8 cellular contexts compared by ENCODE assay signal in genomic region chr20:31606928-31607639, GRCh38. TPM values are rescaled to one million over a fixed set of nuclear protein-coding genes. Genes with fewer than 3 reads are reported as not detected.
DNase-seq lines count a peak whose midpoint lies in the region; ATAC-seq and TF ChIP-seq lines count a peak whose summit lies in the region.

No MANE protein-coding gene starts in this region.

- no peak for ATAC-seq in naive thymus-derived CD8-positive, alpha-beta T cell

- no peaks in the 10 kb centered on the region for H3K27me3 ChIP-seq in endodermal cell (ENCODE audit: control insufficient read depth, insufficient read depth, low read length, poor library complexity, severe bottlenecking)

- peaks cover 19% of the 10 kb centered on the region for H3K4me1 ChIP-seq in endodermal cell (ENCODE audit: control insufficient read depth, insufficient read depth, low read length)

- H3K27ac Mint-ChIP-seq in activated naive CD8-positive, alpha-beta T cell: no peak overlapping the region
- no peak overlapping the region for H3K27ac Mint-ChIP-seq in activated naive CD8-positive, alpha-beta T cell treated with anti-CD3 and anti-CD28 coated beads for 36 hours
- H3K27ac Mint-ChIP-seq in endodermal cell: peak overlapping the region; percentile 99
- H3K27ac Mint-ChIP-seq in naive thymus-derived CD8-positive, alpha-beta T cell: no peak overlapping the region

- DNase-seq in activated naive CD8-positive, alpha-beta T cell treated with anti-CD3 and anti-CD28 coated beads for 36 hours: no peak
- DNase-seq in OCI-M2 (lab: John Stamatoyannopoulos, UW; ENCODE audit: unreplicated experiment) (peak; percentile 16), endodermal cell (peak; percentile 90), NOMO-1 (lab: John Stamatoyannopoulos, UW; ENCODE audit: unreplicated experiment in 2 of 2) (no peak)
- no peak for DNase-seq in naive thymus-derived CD8-positive, alpha-beta T cell
- no peak for DNase-seq in activated naive CD4-positive, alpha-beta T cell treated with Interleukin-2 at 50 U/mL for 16 hours
- no peak for DNase-seq in activated T-cell treated with anti-CD3 and anti-CD28 coated beads, Interleukin-2, amount 50 U/mL, for 1 hour

- H3K4me1 Mint-ChIP-seq in activated naive CD8-positive, alpha-beta T cell (ENCODE audit: low read depth): peaks cover 26% of the 10 kb centered on the region
- peaks cover 27% of the 10 kb centered on the region for H3K4me1 Mint-ChIP-seq in activated naive CD8-positive, alpha-beta T cell treated with anti-CD3 and anti-CD28 coated beads for 36 hours
- peaks cover 53% of the 10 kb centered on the region for H3K4me1 Mint-ChIP-seq in endodermal cell
- H3K4me1 Mint-ChIP-seq in naive thymus-derived CD8-positive, alpha-beta T cell: peaks cover 15 to 34% (median 23%) of the 10 kb centered on the region in 4 donors

- POLR2A ChIA-PET in naive thymus-derived CD8-positive, alpha-beta T cell (lab: Charles Lee): interaction anchor here (0.6 to 1.0 kb wide), 2 partner anchors 27 to 34 kb away, joined by 4 to 5 read pairs; no protein-coding TSS in a partner anchor

- no peaks in the 10 kb centered on the region for H3K9me3 Mint-ChIP-seq in activated naive CD8-positive, alpha-beta T cell (ENCODE audit: low read depth)
- no peaks in the 10 kb centered on the region for H3K9me3 Mint-ChIP-seq in activated naive CD8-positive, alpha-beta T cell treated with anti-CD3 and anti-CD28 coated beads for 36 hours
- H3K9me3 Mint-ChIP-seq in endodermal cell: no peaks in the 10 kb centered on the region
- H3K9me3 Mint-ChIP-seq in naive thymus-derived CD8-positive, alpha-beta T cell: peaks cover 0 to 2% (median 0%) of the 10 kb centered on the region in 9 donors

- peaks cover 20% of the 10 kb centered on the region for H3K27me3 Mint-ChIP-seq in activated naive CD8-positive, alpha-beta T cell
- peaks cover 92% of the 10 kb centered on the region for H3K27me3 Mint-ChIP-seq in activated naive CD8-positive, alpha-beta T cell treated with anti-CD3 and anti-CD28 coated beads for 36 hours
- no peaks in the 10 kb centered on the region for H3K27me3 Mint-ChIP-seq in endodermal cell (ENCODE audit: insufficient read depth)
- H3K27me3 Mint-ChIP-seq in naive thymus-derived CD8-positive, alpha-beta T cell: peaks cover 9 to 55% (median 24%) of the 10 kb centered on the region in 5 donors

- no peak for TF ChIP-seq CTCF in endodermal cell (conservative IDR thresholded peaks at IDR 0.05)

- no peaks in the 10 kb centered on the region for H3K36me3 Mint-ChIP-seq in activated naive CD8-positive, alpha-beta T cell
- H3K36me3 Mint-ChIP-seq in activated naive CD8-positive, alpha-beta T cell treated with anti-CD3 and anti-CD28 coated beads for 36 hours: no peaks in the 10 kb centered on the region
- peaks cover 20% of the 10 kb centered on the region for H3K36me3 Mint-ChIP-seq in endodermal cell (ENCODE audit: low read depth)
- no peaks in the 10 kb centered on the region for H3K36me3 Mint-ChIP-seq in naive thymus-derived CD8-positive, alpha-beta T cell

- peak overlapping the region; percentile 10 for H3K4me3 Mint-ChIP-seq in activated naive CD8-positive, alpha-beta T cell
- no peak overlapping the region for H3K4me3 Mint-ChIP-seq in activated naive CD8-positive, alpha-beta T cell treated with anti-CD3 and anti-CD28 coated beads for 36 hours
- peak overlapping the region; percentile 99 for H3K4me3 Mint-ChIP-seq in endodermal cell
- peak overlapping the region in 6 of 10 donors; percentile 6 to 93 (median 32) for H3K4me3 Mint-ChIP-seq in naive thymus-derived CD8-positive, alpha-beta T cell

- peak overlapping the region; percentile 89 for H3K9ac ChIP-seq in endodermal cell (ENCODE audit: extremely low read depth, low read length, poor library complexity, severe bottlenecking)

- WGBS in endodermal cell (ENCODE audit: insufficient coverage in 1 of 2, insufficient read length in 1 of 2), 2 experiments: 29% methylated on average over 6 of the region's 7 CpGs; no CpG with 5 or more reads in 1 of the 2 experiments

- no peaks in the 10 kb centered on the region for H3K36me3 ChIP-seq in endodermal cell (ENCODE audit: control insufficient read depth, insufficient read depth, low read length)

- no peaks in the 10 kb centered on the region for H3K9me3 ChIP-seq in endodermal cell (ENCODE audit: control insufficient read depth, low read length)

- H3K27ac ChIP-seq in endodermal cell (ENCODE audit: low read depth, low read length): peak overlapping the region; percentile 88

- H3K4me3 ChIP-seq in endodermal cell (ENCODE audit: low read length): peak overlapping the region; percentile 95

RNA-seq across cellular contexts. Expression of gene ID1, which starts 2.0 kb away (rescaled TPM):
- total RNA-seq in activated naive CD8-positive, alpha-beta T cell treated with anti-CD3 and anti-CD28 coated beads for 36 hours: under 1 TPM; 0.36 to 0.37 TPM
- total RNA-seq in endodermal cell: 100 to 1,000 TPM; 380 to 447 TPM
- 223 TPM for polyA plus RNA-seq in endodermal cell (2013, experiment 1 of 2)
- 194 TPM for polyA plus RNA-seq in endodermal cell (2013, experiment 2 of 2)
- total RNA-seq in naive thymus-derived CD8-positive, alpha-beta T cell: 1 to 10 TPM in 1 of 2 experiments, under 1 TPM in 1; 0.88 to 1.3 TPM
- under 1 TPM; 0.29 to 0.87 (median 0.51) TPM for polyA plus RNA-seq in naive thymus-derived CD8-positive, alpha-beta T cell

RNA-seq across cellular contexts. Expression of gene COX4I2, which starts 30.6 kb away (rescaled TPM):
- total RNA-seq in activated naive CD8-positive, alpha-beta T cell treated with anti-CD3 and anti-CD28 coated beads for 36 hours: not detected
- not detected for total RNA-seq in endodermal cell
- not detected for polyA plus RNA-seq in endodermal cell (2013, experiment 1 of 2)
- not detected for polyA plus RNA-seq in endodermal cell (2013, experiment 2 of 2)
- not detected for total RNA-seq in naive thymus-derived CD8-positive, alpha-beta T cell
- polyA plus RNA-seq in naive thymus-derived CD8-positive, alpha-beta T cell: not detected

Comparison
In these comparisons a context has a peak if more than half of its experiments do, and no peak if none do; other contexts are left out.
1. DNase-seq: peak in OCI-M2 (single experiment) and endodermal cell (single experiment); none in activated naive CD8-positive, alpha-beta T cell treated with anti-CD3 and anti-CD28 coated beads for 36 hours (single experiment), naive thymus-derived CD8-positive, alpha-beta T cell (0 of 10), activated naive CD4-positive, alpha-beta T cell treated with Interleukin-2 at 50 U/mL for 16 hours (single experiment), NOMO-1 (0 of 2) and activated T-cell treated with anti-CD3 and anti-CD28 coated beads, Interleukin-2, amount 50 U/mL, for 1 hour (single experiment).
2. RNA of gene ID1, which starts 2.0 kb away (total RNA-seq): 380 to 447 TPM in endodermal cell; 0.88 to 1.3 TPM in naive thymus-derived CD8-positive, alpha-beta T cell and 0.36 to 0.37 TPM in activated naive CD8-positive, alpha-beta T cell treated with anti-CD3 and anti-CD28 coated beads for 36 hours; every median in the first group is over 100 times any median in the second.